ENCODE assay signal across 9 cellular contexts in the genomic region with DNA sequence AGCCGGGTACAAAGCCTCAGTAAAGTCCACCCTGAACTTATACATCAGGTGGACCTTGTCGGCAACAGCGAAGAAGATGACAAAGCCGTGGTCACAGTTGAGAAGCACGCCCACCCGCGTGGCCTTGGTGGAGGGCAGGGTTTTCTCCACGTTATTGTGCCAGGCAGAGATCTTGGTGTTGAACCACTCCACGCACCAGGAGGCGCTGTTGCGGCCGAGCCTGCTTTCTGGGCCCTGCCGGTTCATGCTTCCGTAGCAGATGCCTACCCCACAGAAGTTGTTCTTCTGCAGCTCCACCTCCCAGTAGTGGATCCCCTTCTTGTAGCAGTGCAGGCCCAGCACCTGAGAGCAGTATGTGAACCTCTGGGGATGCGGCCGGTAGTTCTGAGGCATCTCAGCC. TPM values are rescaled to one million over a fixed set of nuclear protein-coding genes. Genes with fewer than 3 reads are reported as not detected.
DNase-seq lines count a peak whose midpoint lies in the region; ATAC-seq and TF ChIP-seq lines count a peak whose summit lies in the region.
"Had no signal": no experiment of that assay in that cellular context is flagged by ENCODE, and none has a peak within 500 bp of the region (broad histone marks: within the 10 kb centered on the region; RNA-seq: fewer than 3 reads in every experiment).

No MANE protein-coding gene starts in this region.

- H3K4me1 ChIP-seq in left ventricle myocardium inferior, result peaks cover 9% of the 10 kb centered on the region

- H3K4me3 ChIP-seq in HFF-Myc (replicated peaks; ENCODE audit: low read depth, low read length) (no peak overlapping the region), left ventricle myocardium inferior (no peak overlapping the region), foreskin fibroblast (ENCODE audit: low read depth in 1 of 2, low read length in 2 of 2) (no peak overlapping the region)

- H3K36me3 ChIP-seq in left ventricle myocardium inferior, result peaks cover 93% of the 10 kb centered on the region

- TF ChIP-seq CTCF in HFF-Myc (IDR thresholded peaks at IDR 0.05; ENCODE audit: low read depth, low read length, missing control alignments) (peak; percentile 39), left ventricle myocardium inferior (IDR thresholded peaks at IDR 0.05; ENCODE audit: borderline replicate concordance) (peak; percentile 53), foreskin fibroblast (IDR thresholded peaks at IDR 0.05; ENCODE audit: low read depth, low read length) (no peak)

- no peaks in the 10 kb centered on the region for H3K27me3 ChIP-seq in left ventricle myocardium inferior (ENCODE audit: low read depth)

- no peak for DNase-seq in HFF-Myc (ENCODE audit: extremely low read depth, low read depth)
- DNase-seq in activated T-cell treated with anti-CD3 and anti-CD28 coated beads, Interleukin-2, amount 50 U/mL, for 1 hour, result peak; percentile 64
- peak; percentile 23 for DNase-seq in left ventricle myocardium inferior
- peak; percentile 14 for DNase-seq in stimulated activated CD8-positive, alpha-beta memory T cell treated with anti-CD3 and anti-CD28 coated beads, Interleukin-12 subunit alpha, Interleukin-12 subunit beta, amount 100 ng/mL, for 4 hours (ENCODE audit: low read depth)
- DNase-seq in foreskin fibroblast, result no peak
- DNase-seq in NCI-H1417 (lab: John Stamatoyannopoulos, UW), result no peak

- peaks cover 13% of the 10 kb centered on the region for H3K9me3 ChIP-seq in left ventricle myocardium inferior (replicated peaks)

- no peak overlapping the region for H3K27ac ChIP-seq in left ventricle myocardium inferior (replicated peaks)

- ATAC-seq in GM19324 (IDR thresholded peaks at IDR 0.05; ENCODE audit: low FRiP score, unreplicated experiment), result no peak
- no peak for ATAC-seq in esophagus mucosa
- ATAC-seq: left colon had no signal

- intact Hi-C loops in left ventricle myocardium inferior (cut with micrococcal nuclease), result no loop called here

RNA-seq across cellular contexts. Expression of a gene that starts 22.1 kb away (rescaled TPM):
- total RNA-seq in left ventricle myocardium inferior (17.2 TPM), esophagus mucosa (50.6 TPM)

RNA-seq across cellular contexts. Expression of a gene that starts 57.8 kb away (rescaled TPM):
- total RNA-seq in left ventricle myocardium inferior, result 4.2 TPM
- total RNA-seq in esophagus mucosa, result 3.1 TPM

RNA-seq across cellular contexts. Expression of a gene that starts 58.0 kb away (rescaled TPM):
- 1.1 TPM for total RNA-seq in left ventricle myocardium inferior
- 0.52 TPM for total RNA-seq in esophagus mucosa

Comparison
In these comparisons a context has a peak if more than half of its experiments do, and no peak if none do; other contexts are left out.
1. DNase-seq: peak in activated T-cell treated with anti-CD3 and anti-CD28 coated beads, Interleukin-2, amount 50 U/mL, for 1 hour (single experiment), left ventricle myocardium inferior (single experiment) and stimulated activated CD8-positive, alpha-beta memory T cell treated with anti-CD3 and anti-CD28 coated beads, Interleukin-12 subunit alpha, Interleukin-12 subunit beta, amount 100 ng/mL, for 4 hours (single experiment); none in HFF-Myc (single experiment), foreskin fibroblast (0 of 2) and NCI-H1417 (0 of 3).